Comparison of ENCODE assay signal across 20 cellular contexts in the genomic region with DNA sequence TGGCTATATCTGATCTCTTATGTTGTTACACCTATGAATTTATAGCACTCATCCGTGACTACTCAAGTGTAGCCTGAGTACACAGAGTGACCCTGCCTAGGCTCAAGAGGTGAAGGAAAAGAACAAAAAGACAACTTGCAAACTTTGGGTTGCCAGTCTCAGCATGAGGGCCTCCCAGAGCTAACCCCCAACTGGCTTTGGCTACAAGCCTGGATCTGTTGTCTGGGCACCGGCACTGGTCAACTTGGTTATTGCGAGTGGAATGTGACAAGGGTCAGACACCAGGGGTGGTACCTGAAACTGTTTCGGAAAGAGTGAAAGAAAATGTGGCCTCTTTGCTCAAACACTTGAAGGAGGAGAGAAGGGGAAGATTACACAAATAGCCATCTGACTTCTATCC. TPM values are rescaled to one million over a fixed set of nuclear protein-coding genes. Genes with fewer than 3 reads are reported as not detected.
DNase-seq lines count a peak whose midpoint lies in the region; ATAC-seq, FAIRE-seq and TF ChIP-seq lines count a peak whose summit lies in the region.
"Had no signal": no experiment of that assay in that cellular context is flagged by ENCODE, and none has a peak within 500 bp of the region (broad histone marks: within the 10 kb centered on the region; RNA-seq: fewer than 3 reads in every experiment).

No MANE protein-coding gene starts in this region.

- ATAC-seq in right lobe of liver, result peak in 3 of 4 donors; percentile 36 to 38 (median 37)
- ATAC-seq in HepG2, result no peak
- no peak for ATAC-seq in HG02852 (IDR thresholded peaks at IDR 0.05; ENCODE audit: unreplicated experiment)
- no peak for ATAC-seq in HG03460 (IDR thresholded peaks at IDR 0.05; ENCODE audit: unreplicated experiment)
- ATAC-seq: GM12878, HCT116 had no signal

- POLR2A ChIA-PET in HepG2 (lab: Yijun Ruan, JAX), result no interaction called here

- TF ChIP-seq CTCF in right lobe of liver (IDR thresholded peaks at IDR 0.05), result no peak
- TF ChIP-seq CTCF in HepG2 (CRISPR knock-in tag; IDR thresholded peaks at IDR 0.05), result no peak

- WGBS in right lobe of liver (ENCODE audit: insufficient coverage, low coverage, low lambda C conversion rate, missing lambda C conversion rate), result 23% methylated on average over 3 of the region's 4 CpGs
- 37% methylated on average over 4 of the region's 4 CpGs for WGBS in HepG2 (ENCODE audit: low lambda C conversion rate)

- intact Hi-C loops in right lobe of liver (cut with DNase I) (no loop called here), HepG2 (cut with micrococcal nuclease; ENCODE audit: unreplicated experiment) (no loop called here)
- intact Hi-C loops in dendritic cell treated with granulocyte-macrophage colony-stimulating factor and Interleukin-4, amounts not matched to agents 40 ng/mL and 50 ng/mL, for 4 days (cut with micrococcal nuclease), result no loop called here

- H2AFZ ChIP-seq in HepG2 (ENCODE audit: low read length), result no peak overlapping the region

- H3K27ac Mint-ChIP-seq in T-helper 2 cell treated with Interferon-gamma antibody and Interleukin-4, amounts not matched to agents 5 μg/mL and 100 μg/mL, for 36 hours, result peak overlapping the region; percentile 49
- H3K27ac Mint-ChIP-seq in dendritic cell treated with granulocyte-macrophage colony-stimulating factor and Interleukin-4, amounts not matched to agents 40 ng/mL and 50 ng/mL, for 4 days, result peak overlapping the region; percentile 15

- TF ChIP-seq EP300 in HepG2 (IDR thresholded peaks at IDR 0.05; ENCODE audit: low read depth in 2 of 2, low read length in 2 of 2), result no peak
- TF ChIP-seq EP300 in HepG2 (CRISPR knock-in tag; IDR thresholded peaks at IDR 0.05; ENCODE audit: borderline replicate concordance), result no peak

- CTCF ChIA-PET in HepG2 (lab: Yijun Ruan, JAX; ENCODE audit: low intra/inter-chr PET ratio, low total read pairs), result no interaction called here

- H3K27ac ChIP-seq in right lobe of liver (peak overlapping the region in 2 of 3 donors; percentile 47 to 68), HepG2 (ENCODE audit: extremely low read length, insufficient read depth, low read length) (no peak overlapping the region)
- H3K27ac ChIP-seq: BLaER1, HL-60 had no signal

- H3K9ac ChIP-seq in HepG2 (ENCODE audit: insufficient read depth, low read depth, low read length), result no peak overlapping the region
- H3K9ac ChIP-seq: BLaER1 had no signal

- H3K4me1 Mint-ChIP-seq in T-helper 2 cell treated with Interferon-gamma antibody and Interleukin-4, amounts not matched to agents 5 μg/mL and 100 μg/mL, for 36 hours (ENCODE audit: low read depth), result peaks cover 39% of the 10 kb centered on the region
- H3K4me1 Mint-ChIP-seq in dendritic cell treated with granulocyte-macrophage colony-stimulating factor and Interleukin-4, amounts not matched to agents 40 ng/mL and 50 ng/mL, for 4 days (ENCODE audit: low read depth), result peaks cover 49% of the 10 kb centered on the region

- H4K20me1 ChIP-seq in HepG2 (ENCODE audit: insufficient read depth, low read length), result no peaks in the 10 kb centered on the region
- H4K20me1 ChIP-seq: BLaER1 had no signal

- H3K9me3 ChIP-seq in right lobe of liver (no peaks in the 10 kb centered on the region), HepG2 (ENCODE audit: low read length) (no peaks in the 10 kb centered on the region)

- in situ Hi-C loops in HepG2 (cut with HindIII; ENCODE audit: extremely low pct_ligation_motif_present, low pct_unique_long_range_greater_than_20kb), result no loop called here

- peaks cover 12% of the 10 kb centered on the region for H3K9me3 Mint-ChIP-seq in T-helper 2 cell treated with Interferon-gamma antibody and Interleukin-4, amounts not matched to agents 5 μg/mL and 100 μg/mL, for 36 hours
- peaks cover 24% of the 10 kb centered on the region for H3K9me3 Mint-ChIP-seq in dendritic cell treated with granulocyte-macrophage colony-stimulating factor and Interleukin-4, amounts not matched to agents 40 ng/mL and 50 ng/mL, for 4 days

- no peak overlapping the region for H3K4me3 Mint-ChIP-seq in T-helper 2 cell treated with Interferon-gamma antibody and Interleukin-4, amounts not matched to agents 5 μg/mL and 100 μg/mL, for 36 hours
- no peak overlapping the region for H3K4me3 Mint-ChIP-seq in dendritic cell treated with granulocyte-macrophage colony-stimulating factor and Interleukin-4, amounts not matched to agents 40 ng/mL and 50 ng/mL, for 4 days
- H3K4me3 Mint-ChIP-seq: CD14-positive monocyte; CD4-positive, alpha-beta memory T cell had no signal

- no peak overlapping the region for H3K4me2 ChIP-seq in HepG2 (ENCODE audit: low read depth, low read length)
- H3K4me2 ChIP-seq: BLaER1 had no signal

- FAIRE-seq in HepG2 (lab: Jason Lieb, UNC), result no peak
- FAIRE-seq: GM12878 had no signal

- peaks cover 0 to 21% (median 2%) of the 10 kb centered on the region in 4 donors for H3K4me1 ChIP-seq in right lobe of liver
- H3K4me1 ChIP-seq in HepG2 (ENCODE audit: insufficient read depth, low read length), result peaks cover 10% of the 10 kb centered on the region

- TF ChIP-seq POLR2A in right lobe of liver (IDR thresholded peaks at IDR 0.05), result no peak
- no peak for TF ChIP-seq POLR2A in HepG2 (IDR thresholded peaks at IDR 0.05; ENCODE audit: insufficient read depth in 1 of 2, low read depth in 2 of 2, low read length in 2 of 2)

- no peak for TF ChIP-seq RAD21 in HepG2 (CRISPR knock-in tag; IDR thresholded peaks at IDR 0.05)

- BruUV-seq in HepG2 (replicated peaks; lab: Mats Ljungman, UMichigan), result no TSS peak

- H3K36me3 ChIP-seq in right lobe of liver (no peaks in the 10 kb centered on the region), HepG2 (replicated peaks in 1 of 2; ENCODE audit: control insufficient read depth in 1 of 2, insufficient read depth in 2 of 2, low read length in 2 of 2) (no peaks in the 10 kb centered on the region)
- H3K36me3 ChIP-seq: BLaER1 had no signal

- H3K4me3 ChIP-seq in right lobe of liver (no peak overlapping the region), HepG2 (replicated peaks in 1 of 3; ENCODE audit: insufficient read depth in 1 of 3, low read depth in 2 of 3, low read length in 3 of 3) (no peak overlapping the region)
- H3K4me3 ChIP-seq: BLaER1, GM12878 had no signal

- H3K79me2 ChIP-seq in HepG2 (ENCODE audit: insufficient read depth, low read length), result no peaks in the 10 kb centered on the region

- H3K27me3 Mint-ChIP-seq in T-helper 2 cell treated with Interferon-gamma antibody and Interleukin-4, amounts not matched to agents 5 μg/mL and 100 μg/mL, for 36 hours (ENCODE audit: low read depth), result no peaks in the 10 kb centered on the region
- H3K27me3 Mint-ChIP-seq in dendritic cell treated with granulocyte-macrophage colony-stimulating factor and Interleukin-4, amounts not matched to agents 40 ng/mL and 50 ng/mL, for 4 days, result no peaks in the 10 kb centered on the region

- DNase-seq in T-helper 2 cell treated with Interferon-gamma antibody and Interleukin-4, amounts not matched to agents 5 μg/mL and 100 μg/mL, for 36 hours (ENCODE audit: low spot score), result no peak
- DNase-seq in T-helper 2 cell, result no peak
- DNase-seq in right lobe of liver, result no peak
- DNase-seq in HepG2 (ENCODE audit: low spot score), result no peak
- DNase-seq: 8988T; CD4-positive, alpha-beta memory T cell; DMS153; DND-41; EL; GOT3; H7; IMR-90 had no signal

- H3K36me3 Mint-ChIP-seq in T-helper 2 cell treated with Interferon-gamma antibody and Interleukin-4, amounts not matched to agents 5 μg/mL and 100 μg/mL, for 36 hours (ENCODE audit: low read depth), result peaks cover 54% of the 10 kb centered on the region
- H3K36me3 Mint-ChIP-seq in dendritic cell treated with granulocyte-macrophage colony-stimulating factor and Interleukin-4, amounts not matched to agents 40 ng/mL and 50 ng/mL, for 4 days (ENCODE audit: low read depth), result no peaks in the 10 kb centered on the region
- H3K36me3 Mint-ChIP-seq: CD14-positive monocyte; CD4-positive, alpha-beta memory T cell had no signal

- H3K27me3 ChIP-seq in right lobe of liver (no peaks in the 10 kb centered on the region), HepG2 (ENCODE audit: control insufficient read depth in 1 of 2, insufficient read depth in 2 of 2, low read length in 2 of 2) (peaks cover 2 to 9% of the 10 kb centered on the region in 2 experiments; a peak in 3 of 5 replicates)
- H3K27me3 ChIP-seq: BLaER1 had no signal

TF ChIP-seq in HepG2, 621 proteins besides CTCF, POLR2A, EP300 and RAD21 (continues in another document):
- TF ChIP-seq HHEX (CRISPR knock-in tag; IDR thresholded peaks at IDR 0.05), result no peak
- no peak for TF ChIP-seq ZFP41 (CRISPR knock-in tag; IDR thresholded peaks at IDR 0.05; ENCODE audit: borderline replicate concordance)
- no peak for TF ChIP-seq ZNF749 (CRISPR knock-in tag; IDR thresholded peaks at IDR 0.05; ENCODE audit: borderline replicate concordance)

RNA-seq across cellular contexts. Expression of a gene that starts 49.5 kb away (rescaled TPM):
- 10 to 100 TPM; 29.1 to 67.5 (median 41.8) TPM for total RNA-seq in right lobe of liver
- 20.3 and 21.2 TPM in 2 replicates for total RNA-seq in HepG2 (2016; rRNA removed; fragmentation: Illumina TruSeq; extraction: Trizol)
- 5.3 and 5.8 TPM in 2 replicates for total RNA-seq in HepG2 (2016; cell fraction: cytosol; rRNA removed; fragmentation: Illumina TruSeq; extraction: Trizol; ENCODE audit: low read depth)
- total RNA-seq in HepG2 (2016; cell fraction: insoluble cytoplasmic fraction; rRNA removed; fragmentation: Illumina TruSeq; extraction: Trizol), result 12.4 and 21.0 TPM in 2 replicates
- total RNA-seq in HepG2 (2016; cell fraction: membrane; rRNA removed; fragmentation: Illumina TruSeq; extraction: Trizol), result 8.3 and 11.0 TPM in 2 replicates
- 25.9 and 29.9 TPM in 2 replicates for total RNA-seq in HepG2 (2016; cell fraction: nucleus; rRNA removed; fragmentation: Illumina TruSeq; extraction: Trizol)
- polyA plus RNA-seq in HepG2 (2011; rRNA removed), result 53.7 and 67.5 TPM in 2 replicates
- polyA plus RNA-seq in HepG2 (2011; cell fraction: cytosol; rRNA removed), result 18.9 and 19.0 TPM in 2 replicates
- 286 and 355 TPM in 2 replicates for polyA plus RNA-seq in HepG2 (2011; cell fraction: nucleus; rRNA removed)
- polyA plus RNA-seq in HepG2 (2012), result 95.9 and 236 TPM in 2 replicates
- polyA plus RNA-seq in HepG2 (2016; cell fraction: cytosol; fragmentation: Illumina TruSeq; extraction: Trizol; ENCODE audit: low read depth), result 1.1 and 1.4 TPM in 2 replicates
- 19.4 and 26.5 TPM in 2 replicates for polyA plus RNA-seq in HepG2 (2016; cell fraction: insoluble cytoplasmic fraction; fragmentation: Illumina TruSeq; extraction: Trizol; ENCODE audit: low read depth)
- 3.5 and 4.8 TPM in 2 replicates for polyA plus RNA-seq in HepG2 (2016; cell fraction: membrane; fragmentation: Illumina TruSeq; extraction: Trizol; ENCODE audit: low read depth)
- 95.1 and 111 TPM in 2 replicates for polyA plus RNA-seq in HepG2 (2016; cell fraction: nucleus; fragmentation: Illumina TruSeq; extraction: Trizol; ENCODE audit: insufficient read depth, low read depth)
- 16.4 and 68.3 TPM in 2 replicates for polyA minus RNA-seq in HepG2 (2011; rRNA and poly(A)+ RNA removed; ENCODE audit: low replicate concordance)
- 22.3 and 35.5 TPM in 2 replicates for polyA minus RNA-seq in HepG2 (2011; cell fraction: cytosol; rRNA and poly(A)+ RNA removed)
- polyA minus RNA-seq in HepG2 (2011; cell fraction: nucleus; rRNA and poly(A)+ RNA removed), result 81.2 and 114 TPM in 2 replicates

Comparison
In these comparisons a context has a peak if more than half of its experiments do, and no peak if none do; other contexts are left out.
1. ATAC-seq: peak in right lobe of liver (3 of 4); none in HepG2 (single experiment), HG02852 (single experiment) and HG03460 (single experiment).